8 cellular contexts compared by ENCODE assay signal in the genomic region with DNA sequence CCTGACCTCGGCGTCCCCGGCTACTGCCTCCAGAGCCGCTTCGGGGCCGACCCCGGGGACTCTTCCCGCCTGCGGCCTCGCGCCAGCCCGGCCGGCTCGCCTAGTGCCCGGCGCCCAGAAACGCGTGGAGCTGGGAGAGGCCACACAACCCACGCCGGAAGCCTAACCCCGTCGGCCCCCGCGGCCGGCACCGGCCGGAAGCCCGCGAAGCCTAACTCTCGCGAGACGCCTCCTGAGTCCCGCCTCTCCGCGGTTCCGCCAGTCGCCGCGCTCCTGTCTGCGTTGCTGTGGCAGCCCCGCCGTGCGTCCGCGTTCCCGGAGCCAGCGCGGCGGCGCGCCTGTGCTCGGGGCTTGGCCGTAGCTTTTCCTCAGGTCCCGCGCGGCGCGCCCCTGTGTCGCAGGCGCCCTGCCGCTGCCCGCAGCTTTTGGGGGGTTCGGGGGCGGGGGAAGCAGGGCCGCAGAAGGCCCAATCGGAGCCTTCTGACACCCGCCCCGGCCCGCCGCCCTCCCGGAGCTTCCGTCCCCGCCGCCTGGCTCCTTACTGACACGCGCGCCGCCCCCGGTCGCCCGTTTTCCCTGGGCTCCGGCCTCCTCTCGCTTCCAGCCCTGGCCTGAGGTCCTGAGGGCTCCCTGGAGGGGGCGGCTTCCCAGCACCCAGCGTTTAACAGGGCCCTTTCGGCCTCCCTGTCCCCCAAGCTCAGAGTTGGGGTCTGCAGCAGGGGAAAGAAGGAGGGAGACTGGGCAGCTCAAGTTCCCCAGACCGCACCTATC. TPM values are rescaled to one million over a fixed set of nuclear protein-coding genes. Genes with fewer than 3 reads are reported as not detected.
A peak's percentile ranks its signal among the peaks of the same experiment; 100 is the strongest.
DNase-seq lines count a peak whose midpoint lies in the region; ATAC-seq and TF ChIP-seq lines count a peak whose summit lies in the region.

No MANE protein-coding gene starts in this region.

- H3K27me3 Mint-ChIP-seq in WTC11 (ENCODE audit: low read depth) (peaks cover 37% of the 10 kb centered on the region), immature natural killer cell (ENCODE audit: low read depth in 3 of 3) (peaks cover 8 to 11% (median 9%) of the 10 kb centered on the region in 3 donors)

- no peaks in the 10 kb centered on the region for H3K9me3 Mint-ChIP-seq in WTC11
- H3K9me3 Mint-ChIP-seq in immature natural killer cell, result no peaks in the 10 kb centered on the region

- no peak for TF ChIP-seq CTCF in WTC11 (IDR thresholded peaks at IDR 0.05)
- TF ChIP-seq CTCF in cardiac fibroblast (IDR thresholded peaks at IDR 0.05; ENCODE audit: low read depth, low read length), result no peak

- no peaks in the 10 kb centered on the region for H3K36me3 Mint-ChIP-seq in WTC11
- H3K36me3 Mint-ChIP-seq in immature natural killer cell, result no peaks in the 10 kb centered on the region

- H3K27ac Mint-ChIP-seq in WTC11 (peak overlapping the region; percentile 95), immature natural killer cell (peak overlapping the region; percentile 95 to 98 (median 96))

- POLR2A ChIA-PET in WTC11 (lab: Charles Lee), result interaction anchor here (0.6 to 1.3 kb wide), 6 partner anchors 9 to 785 kb away, joined by 3 to 5 read pairs (median 3); a partner anchor contains a TSS

- peak; percentile 86 for ATAC-seq in GM18909 (IDR thresholded peaks at IDR 0.05; ENCODE audit: poor library complexity, unreplicated experiment)
- peak; percentile 92 for ATAC-seq in HG03159 (IDR thresholded peaks at IDR 0.05; ENCODE audit: unreplicated experiment)
- ATAC-seq in WTC11, result peak; percentile 88

- H3K4me1 Mint-ChIP-seq in WTC11 (peaks cover 15% of the 10 kb centered on the region), immature natural killer cell (peaks cover 23 to 30% of the 10 kb centered on the region in 2 donors)

- peak; percentile 98 for DNase-seq in AG08395 (ENCODE audit: low spot score)
- DNase-seq in NCI-H2227 (lab: John Stamatoyannopoulos, UW; ENCODE audit: unreplicated experiment), result peak; percentile 99
- DNase-seq in WTC11 (ENCODE audit: low spot score), result peak; percentile 96
- peak; percentile 97 to 98 for DNase-seq in cardiac fibroblast (ENCODE audit: low read depth in 2 of 2)
- DNase-seq in immature natural killer cell, result peak; percentile 96 to 97 (median 97)
- DNase-seq in smooth muscle cell of the brain vasculature (ENCODE audit: low read depth, low spot score), result peak; percentile 88

- H3K4me3 Mint-ChIP-seq in WTC11 (peak overlapping the region; percentile 91), immature natural killer cell (peak overlapping the region; percentile 89 to 93 (median 92))

- H3K4me3 ChIP-seq in cardiac fibroblast (replicated peaks in 1 of 2; ENCODE audit: low read depth in 2 of 2, low read length in 2 of 2), result peak overlapping the region; percentile 70 to 74

- CTCF ChIA-PET in WTC11 (lab: Charles Lee), result interaction anchor here (0.6 to 2.5 kb wide), 14 partner anchors 11 to 445 kb away, joined by 3 to 24 read pairs (median 4); a partner anchor contains a TSS

TF ChIP-seq in WTC11, 78 proteins besides CTCF, POLR2A, EP300 and RAD21 (continues in another document):
- peak; percentile 63 for TF ChIP-seq SP1 (CRISPR knock-in tag; conservative IDR thresholded peaks at IDR 0.05)
- TF ChIP-seq GTF2I (CRISPR knock-in tag; conservative IDR thresholded peaks at IDR 0.05), result 0 out of 2 replicates have a peak, but pooled peaks have one; percentile 3
- TF ChIP-seq, protein P1, sequence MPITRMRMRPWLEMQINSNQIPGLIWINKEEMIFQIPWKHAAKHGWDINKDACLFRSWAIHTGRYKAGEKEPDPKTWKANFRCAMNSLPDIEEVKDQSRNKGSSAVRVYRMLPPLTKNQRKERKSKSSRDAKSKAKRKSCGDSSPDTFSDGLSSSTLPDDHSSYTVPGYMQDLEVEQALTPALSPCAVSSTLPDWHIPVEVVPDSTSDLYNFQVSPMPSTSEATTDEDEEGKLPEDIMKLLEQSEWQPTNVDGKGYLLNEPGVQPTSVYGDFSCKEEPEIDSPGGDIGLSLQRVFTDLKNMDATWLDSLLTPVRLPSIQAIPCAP (CRISPR knock-in tag; IDR thresholded peaks at IDR 0.05), result no peak
- 0 out of 2 replicates have a peak, but pooled peaks have one; percentile 46 for TF ChIP-seq SMAD3 (CRISPR knock-in tag; IDR thresholded peaks at IDR 0.05; ENCODE audit: borderline replicate concordance)
- TF ChIP-seq, protein P2, sequence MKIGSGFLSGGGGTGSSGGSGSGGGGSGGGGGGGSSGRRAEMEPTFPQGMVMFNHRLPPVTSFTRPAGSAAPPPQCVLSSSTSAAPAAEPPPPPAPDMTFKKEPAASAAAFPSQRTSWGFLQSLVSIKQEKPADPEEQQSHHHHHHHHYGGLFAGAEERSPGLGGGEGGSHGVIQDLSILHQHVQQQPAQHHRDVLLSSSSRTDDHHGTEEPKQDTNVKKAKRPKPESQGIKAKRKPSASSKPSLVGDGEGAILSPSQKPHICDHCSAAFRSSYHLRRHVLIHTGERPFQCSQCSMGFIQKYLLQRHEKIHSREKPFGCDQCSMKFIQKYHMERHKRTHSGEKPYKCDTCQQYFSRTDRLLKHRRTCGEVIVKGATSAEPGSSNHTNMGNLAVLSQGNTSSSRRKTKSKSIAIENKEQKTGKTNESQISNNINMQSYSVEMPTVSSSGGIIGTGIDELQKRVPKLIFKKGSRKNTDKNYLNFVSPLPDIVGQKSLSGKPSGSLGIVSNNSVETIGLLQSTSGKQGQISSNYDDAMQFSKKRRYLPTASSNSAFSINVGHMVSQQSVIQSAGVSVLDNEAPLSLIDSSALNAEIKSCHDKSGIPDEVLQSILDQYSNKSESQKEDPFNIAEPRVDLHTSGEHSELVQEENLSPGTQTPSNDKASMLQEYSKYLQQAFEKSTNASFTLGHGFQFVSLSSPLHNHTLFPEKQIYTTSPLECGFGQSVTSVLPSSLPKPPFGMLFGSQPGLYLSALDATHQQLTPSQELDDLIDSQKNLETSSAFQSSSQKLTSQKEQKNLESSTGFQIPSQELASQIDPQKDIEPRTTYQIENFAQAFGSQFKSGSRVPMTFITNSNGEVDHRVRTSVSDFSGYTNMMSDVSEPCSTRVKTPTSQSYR (CRISPR knock-in tag; IDR thresholded peaks at IDR 0.05), result no peak
- TF ChIP-seq, protein P3, sequence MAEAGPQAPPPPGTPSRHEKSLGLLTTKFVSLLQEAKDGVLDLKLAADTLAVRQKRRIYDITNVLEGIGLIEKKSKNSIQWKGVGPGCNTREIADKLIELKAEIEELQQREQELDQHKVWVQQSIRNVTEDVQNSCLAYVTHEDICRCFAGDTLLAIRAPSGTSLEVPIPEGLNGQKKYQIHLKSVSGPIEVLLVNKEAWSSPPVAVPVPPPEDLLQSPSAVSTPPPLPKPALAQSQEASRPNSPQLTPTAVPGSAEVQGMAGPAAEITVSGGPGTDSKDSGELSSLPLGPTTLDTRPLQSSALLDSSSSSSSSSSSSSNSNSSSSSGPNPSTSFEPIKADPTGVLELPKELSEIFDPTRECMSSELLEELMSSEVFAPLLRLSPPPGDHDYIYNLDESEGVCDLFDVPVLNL (CRISPR knock-in tag; IDR thresholded peaks at IDR 0.05; ENCODE audit: borderline replicate concordance, low read depth), result peak; percentile 50; the same call in 1 of the 2 replicates
- TF ChIP-seq ELF4 (CRISPR knock-in tag; IDR thresholded peaks at IDR 0.05; ENCODE audit: low read depth), result 0 out of 2 replicates have a peak, but pooled peaks have one; percentile 19
- TF ChIP-seq ZNF121 (CRISPR knock-in tag; IDR thresholded peaks at IDR 0.05), result no peak
- no peak for TF ChIP-seq ZNF396 (CRISPR knock-in tag; IDR thresholded peaks at IDR 0.05; ENCODE audit: borderline replicate concordance)
- TF ChIP-seq, protein P4, sequence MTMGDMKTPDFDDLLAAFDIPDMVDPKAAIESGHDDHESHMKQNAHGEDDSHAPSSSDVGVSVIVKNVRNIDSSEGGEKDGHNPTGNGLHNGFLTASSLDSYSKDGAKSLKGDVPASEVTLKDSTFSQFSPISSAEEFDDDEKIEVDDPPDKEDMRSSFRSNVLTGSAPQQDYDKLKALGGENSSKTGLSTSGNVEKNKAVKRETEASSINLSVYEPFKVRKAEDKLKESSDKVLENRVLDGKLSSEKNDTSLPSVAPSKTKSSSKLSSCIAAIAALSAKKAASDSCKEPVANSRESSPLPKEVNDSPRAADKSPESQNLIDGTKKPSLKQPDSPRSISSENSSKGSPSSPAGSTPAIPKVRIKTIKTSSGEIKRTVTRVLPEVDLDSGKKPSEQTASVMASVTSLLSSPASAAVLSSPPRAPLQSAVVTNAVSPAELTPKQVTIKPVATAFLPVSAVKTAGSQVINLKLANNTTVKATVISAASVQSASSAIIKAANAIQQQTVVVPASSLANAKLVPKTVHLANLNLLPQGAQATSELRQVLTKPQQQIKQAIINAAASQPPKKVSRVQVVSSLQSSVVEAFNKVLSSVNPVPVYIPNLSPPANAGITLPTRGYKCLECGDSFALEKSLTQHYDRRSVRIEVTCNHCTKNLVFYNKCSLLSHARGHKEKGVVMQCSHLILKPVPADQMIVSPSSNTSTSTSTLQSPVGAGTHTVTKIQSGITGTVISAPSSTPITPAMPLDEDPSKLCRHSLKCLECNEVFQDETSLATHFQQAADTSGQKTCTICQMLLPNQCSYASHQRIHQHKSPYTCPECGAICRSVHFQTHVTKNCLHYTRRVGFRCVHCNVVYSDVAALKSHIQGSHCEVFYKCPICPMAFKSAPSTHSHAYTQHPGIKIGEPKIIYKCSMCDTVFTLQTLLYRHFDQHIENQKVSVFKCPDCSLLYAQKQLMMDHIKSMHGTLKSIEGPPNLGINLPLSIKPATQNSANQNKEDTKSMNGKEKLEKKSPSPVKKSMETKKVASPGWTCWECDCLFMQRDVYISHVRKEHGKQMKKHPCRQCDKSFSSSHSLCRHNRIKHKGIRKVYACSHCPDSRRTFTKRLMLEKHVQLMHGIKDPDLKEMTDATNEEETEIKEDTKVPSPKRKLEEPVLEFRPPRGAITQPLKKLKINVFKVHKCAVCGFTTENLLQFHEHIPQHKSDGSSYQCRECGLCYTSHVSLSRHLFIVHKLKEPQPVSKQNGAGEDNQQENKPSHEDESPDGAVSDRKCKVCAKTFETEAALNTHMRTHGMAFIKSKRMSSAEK (CRISPR knock-in tag; IDR thresholded peaks at IDR 0.05; ENCODE audit: borderline replicate concordance), result peak; percentile 76; the same call in 1 of the 2 replicates
- TF ChIP-seq, protein P5, sequence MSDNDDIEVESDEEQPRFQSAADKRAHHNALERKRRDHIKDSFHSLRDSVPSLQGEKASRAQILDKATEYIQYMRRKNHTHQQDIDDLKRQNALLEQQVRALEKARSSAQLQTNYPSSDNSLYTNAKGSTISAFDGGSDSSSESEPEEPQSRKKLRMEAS (CRISPR knock-in tag; IDR thresholded peaks at IDR 0.05), result peak; percentile 86
- peak; percentile 80 for TF ChIP-seq GABPB1 (CRISPR knock-in tag; IDR thresholded peaks at IDR 0.05)

RNA-seq across cellular contexts. Expression of a gene that starts 21.7 kb away (rescaled TPM):
- 9.7 to 15.1 TPM (median 10.8 TPM) in 3 replicates for total RNA-seq in WTC11 (2021)
- polyA plus RNA-seq in immature natural killer cell, result 1 to 10 TPM in 1 of 3 donors, under 1 TPM in 1, not detected in 1; 0.13 to 1.5 TPM

RNA-seq across cellular contexts. Expression of a gene that starts 39.8 kb away (rescaled TPM):
- total RNA-seq in WTC11 (2021), result 18.1 to 25.2 TPM (median 20.6 TPM) in 3 replicates
- 10 to 100 TPM in 1 of 3 donors, 1 to 10 TPM in 2; 8.1 to 11.7 (median 8.7) TPM for polyA plus RNA-seq in immature natural killer cell

Comparison
In these comparisons a context has a peak if more than half of its experiments do, and no peak if none do; other contexts are left out.
1. Peak in every context shown above with its lines: DNase-seq, ATAC-seq and H3K4me3 ChIP-seq.